Comparison of ENCODE assay signal across 19 cellular contexts in genomic region chr13:22229916-22230315, GRCh38.
"Had no signal": no experiment of that assay in that cellular context is flagged by ENCODE, and none has a peak within 500 bp of the region (broad histone marks: within the 10 kb centered on the region; RNA-seq: fewer than 3 reads in every experiment).

No MANE protein-coding gene starts in this region.

- H3K4me1 Mint-ChIP-seq: natural killer cell had no signal

- H3K27me3 ChIP-seq: pancreas, right lobe of liver, transverse colon, vagina had no signal

- H3K9me3 ChIP-seq: pancreas, right lobe of liver, thoracic aorta, transverse colon, vagina had no signal

- H3K4me3 Mint-ChIP-seq: memory B cell; natural killer cell; stimulated activated naive B cell treated with anti-CD40 and anti-IgM and Interleukin-4, amounts not matched to agents 10 μg/mL and 1 μg/mL and 100 μg/mL, for 72 hours had no signal

- H3K4me3 ChIP-seq: dorsolateral prefrontal cortex, lung, pancreas, right lobe of liver, thoracic aorta, transverse colon, vagina had no signal

- H3K36me3 Mint-ChIP-seq: memory B cell; natural killer cell; stimulated activated naive B cell treated with anti-CD40 and anti-IgM and Interleukin-4, amounts not matched to agents 10 μg/mL and 1 μg/mL and 100 μg/mL, for 72 hours had no signal

- H3K27me3 Mint-ChIP-seq: memory B cell; stimulated activated naive B cell treated with anti-CD40 and anti-IgM and Interleukin-4, amounts not matched to agents 10 μg/mL and 1 μg/mL and 100 μg/mL, for 72 hours had no signal

- ATAC-seq: left ventricle myocardium superior, natural killer cell, pancreas, right lobe of liver had no signal

- H3K27ac ChIP-seq: dorsolateral prefrontal cortex, pancreas, right lobe of liver, thoracic aorta, transverse colon, vagina had no signal

- H3K4me1 ChIP-seq: pancreas, right lobe of liver, vagina had no signal

- DNase-seq: dorsolateral prefrontal cortex; effector CD4-positive, alpha-beta T cell; left ventricle myocardium superior; natural killer cell; occipital lobe; pancreas; right lobe of liver; small intestine; stimulated activated CD4-positive, alpha-beta T cell treated with anti-CD3 and anti-CD28 coated beads, Interleukin-15, amount 100 ng/mL, for 24 hours; stimulated activated CD4-positive, alpha-beta T cell treated with anti-CD3 and anti-CD28 coated beads, Interleukin-2, amount 100 ng/mL, for 48 hours; stimulated activated naive B cell treated with anti-CD40 and anti-IgM and Interleukin-4, amounts not matched to agents 10 μg/mL and 1 μg/mL and 100 μg/mL, for 72 hours; transverse colon had no signal

- FAIRE-seq: colon, frontal cortex, keratinocyte, pancreas, small intestine had no signal

- H3K36me3 ChIP-seq: pancreas, right lobe of liver, thoracic aorta, transverse colon, vagina had no signal

- H3K27ac Mint-ChIP-seq: memory B cell; natural killer cell; stimulated activated naive B cell treated with anti-CD40 and anti-IgM and Interleukin-4, amounts not matched to agents 10 μg/mL and 1 μg/mL and 100 μg/mL, for 72 hours had no signal

- H3K9me3 Mint-ChIP-seq: natural killer cell had no signal
